In genomic region chr16:83011101-83011720, GRCh38 we compare ENCODE assay signal across 20 cellular contexts.
A peak's percentile ranks its signal among the peaks of the same experiment; 100 is the strongest.
DNase-seq lines count a peak whose midpoint lies in the region; ATAC-seq, FAIRE-seq and TF ChIP-seq lines count a peak whose summit lies in the region.
"Had no signal": no experiment of that assay in that cellular context is flagged by ENCODE, and none has a peak within 500 bp of the region (broad histone marks: within the 10 kb centered on the region; RNA-seq: fewer than 3 reads in every experiment).

No MANE protein-coding gene starts in this region.

- no peak for TF ChIP-seq RAD21 in K562 (CRISPR knock-in tag; conservative IDR thresholded peaks at IDR 0.05 in 1 of 2, IDR thresholded peaks at IDR 0.05 in 1 of 2)

- BruUV-seq in K562 (replicated peaks; lab: Mats Ljungman, UMichigan), result no TSS peak

- WGBS in K562 (ENCODE audit: insufficient coverage, low coverage, missing lambda C conversion rate), result 0% methylated on average over 8 of the region's 8 CpGs

- H2AFZ ChIP-seq in K562 (ENCODE audit: low read depth, low read length) (no peak overlapping the region), osteoblast (ENCODE audit: low read length) (peak overlapping the region; percentile 7)

- no peak for TF ChIP-seq POLR2A in K562 (conservative IDR thresholded peaks at IDR 0.05)

- H3K4me3 ChIP-seq in BLaER1 (no peak overlapping the region), K562 (no peak overlapping the region), osteoblast (ENCODE audit: insufficient read depth, low read length) (no peak overlapping the region)
- H3K4me3 ChIP-seq: Peyer's patch, SK-N-MC had no signal

- no peaks in the 10 kb centered on the region for H3K9me1 ChIP-seq in K562 (ENCODE audit: control insufficient read depth, insufficient read depth, low read length)

- H4K20me1 ChIP-seq in BLaER1, result no peaks in the 10 kb centered on the region
- H4K20me1 ChIP-seq in K562 (replicated peaks; ENCODE audit: control insufficient read depth, insufficient read depth, low read length), result no peaks in the 10 kb centered on the region
- H4K20me1 ChIP-seq in osteoblast (ENCODE audit: insufficient read depth, low read length), result no peaks in the 10 kb centered on the region

- H3K27me3 ChIP-seq in BLaER1 (no peaks in the 10 kb centered on the region), K562 (ENCODE audit: control insufficient read depth in 2 of 2, insufficient read depth in 2 of 2, low read length in 2 of 2) (no peaks in the 10 kb centered on the region), osteoblast (ENCODE audit: insufficient read depth, low read length) (no peaks in the 10 kb centered on the region)
- H3K27me3 ChIP-seq: Peyer's patch had no signal

- intact Hi-C loops in K562 (cut with micrococcal nuclease), result no loop called here

- no peak for DNase-seq in K562 (ENCODE audit: extremely low read depth in 1 of 4, low spot score in 3 of 4)
- no peak for DNase-seq in osteoblast (ENCODE audit: insufficient read length, low spot score, missing footprints)
- DNase-seq in NCI-H524 (lab: John Stamatoyannopoulos, UW), result no peak
- DNase-seq in activated CD4-positive, alpha-beta T cell treated with anti-CD3 and anti-CD28 coated beads, Interleukin-2, amount 50 U/mL, for 1 hour, result no peak
- DNase-seq in HT-29 (ENCODE audit: low spot score), result no peak
- DNase-seq: C1 segment of cervical spinal cord, DND-41, GDM1, H7, KG1, NCI-H1048, NCI-H510A treated with DMSO at 0.1 percent for 48 hours, Peyer's patch, Right ventricle myocardium superior had no signal

- H3K4me1 ChIP-seq in BLaER1 (peaks cover 5% of the 10 kb centered on the region; the same call in 1 of the 2 replicates), K562 (replicated peaks in 1 of 2; ENCODE audit: control insufficient read depth in 2 of 2, insufficient read depth in 2 of 2, low read length in 2 of 2) (no peaks in the 10 kb centered on the region), osteoblast (ENCODE audit: insufficient read depth, low read length) (peaks cover 23% of the 10 kb centered on the region)
- H3K4me1 ChIP-seq: Peyer's patch had no signal

- CTCF ChIA-PET in K562 (lab: Yijun Ruan, JAX; ENCODE audit: low intra/inter-chr PET ratio), result no interaction called here

- no peaks in the 10 kb centered on the region for H3K36me3 ChIP-seq in BLaER1
- H3K36me3 ChIP-seq in K562 (ENCODE audit: control insufficient read depth, insufficient read depth, low read length), result no peaks in the 10 kb centered on the region
- H3K36me3 ChIP-seq in osteoblast (ENCODE audit: insufficient read depth, low read length), result no peaks in the 10 kb centered on the region
- H3K36me3 ChIP-seq: Peyer's patch had no signal

- in situ Hi-C loops in K562 (cut with MboI), result no loop called here

- no peak for TF ChIP-seq EP300 in K562 (IDR thresholded peaks at IDR 0.05; ENCODE audit: low read length)

- POLR2A ChIA-PET in K562 (lab: Yijun Ruan, JAX), result no interaction called here

- TF ChIP-seq CTCF in K562 (IDR thresholded peaks at IDR 0.05 in 2 of 3, conservative IDR thresholded peaks at IDR 0.05 in 1 of 3; ENCODE audit: insufficient read depth in 2 of 3, low read depth in 1 of 3, low read length in 3 of 3) (no peak), osteoblast (IDR thresholded peaks at IDR 0.05; ENCODE audit: extremely low read depth, low read depth, low read length) (no peak)

- H3K9ac ChIP-seq in BLaER1 (no peak overlapping the region), K562 (ENCODE audit: insufficient read depth in 1 of 2, low read depth in 2 of 2, low read length in 2 of 2) (no peak overlapping the region)

- H3K4me2 ChIP-seq in BLaER1 (peak overlapping the region; percentile 3; the same call in 1 of the 2 replicates), K562 (ENCODE audit: insufficient read depth, low read length) (no peak overlapping the region), osteoblast (ENCODE audit: insufficient read depth, low read length) (peak overlapping the region; percentile 76)

- H3K9me3 ChIP-seq in BLaER1 (no peaks in the 10 kb centered on the region), K562 (replicated peaks; ENCODE audit: control insufficient read depth, insufficient read depth, low read depth, low read length) (no peaks in the 10 kb centered on the region), osteoblast (ENCODE audit: low read depth, low read length) (no peaks in the 10 kb centered on the region)
- H3K9me3 ChIP-seq: Peyer's patch had no signal

- H3K27ac ChIP-seq in BLaER1 (no peak overlapping the region), K562 (ENCODE audit: extremely low read depth, low read depth, low read length) (no peak overlapping the region), osteoblast (ENCODE audit: low read depth, low read length) (peak overlapping the region; percentile 63)
- H3K27ac ChIP-seq: Peyer's patch, SK-N-MC had no signal

- ATAC-seq in HG02588 (IDR thresholded peaks at IDR 0.05; ENCODE audit: unreplicated experiment) (peak; percentile 46), K562 (no peak), HG03280 (IDR thresholded peaks at IDR 0.05; ENCODE audit: unreplicated experiment) (no peak)

- no peak for FAIRE-seq in K562 (lab: Jason Lieb, UNC)
- FAIRE-seq: GM12892, GM19239 had no signal

- H3K79me2 ChIP-seq in K562 (ENCODE audit: control insufficient read depth, insufficient read depth, low read length) (no peaks in the 10 kb centered on the region), osteoblast (ENCODE audit: insufficient read depth, low read length) (peaks cover 2% of the 10 kb centered on the region)

TF ChIP-seq in K562, 482 proteins besides CTCF, POLR2A, EP300 and RAD21:
- no peak for TF ChIP-seq HCFC1 (IDR thresholded peaks at IDR 0.05; ENCODE audit: low read depth, low read length)
- TF ChIP-seq L3MBTL2 (IDR thresholded peaks at IDR 0.05), result no peak
- TF ChIP-seq ZNF140 (CRISPR knock-in tag; IDR thresholded peaks at IDR 0.05), result no peak
- peak; percentile 67 for TF ChIP-seq ATF3 (IDR thresholded peaks at IDR 0.05)
- TF ChIP-seq ATF3 (CRISPR knock-in tag; conservative IDR thresholded peaks at IDR 0.05), result no peak
- no peak for TF ChIP-seq ATF1 (CRISPR knock-in tag; IDR thresholded peaks at IDR 0.05)
- TF ChIP-seq ATF1 (tag; IDR thresholded peaks at IDR 0.05), result peak; percentile 39; the same call in 1 of the 2 replicates
- no peak for TF ChIP-seq KLF6 (CRISPR knock-in tag; IDR thresholded peaks at IDR 0.05; ENCODE audit: borderline replicate concordance)
- no peak for TF ChIP-seq ELF4 (CRISPR knock-in tag; IDR thresholded peaks at IDR 0.05)
- TF ChIP-seq POLR2G (IDR thresholded peaks at IDR 0.05; ENCODE audit: low read depth, low read length), result no peak
- no peak for TF ChIP-seq POLR3A (IDR thresholded peaks at IDR 0.05; ENCODE audit: borderline replicate concordance, extremely low read depth, insufficient read depth, insufficient read length)
- peak; percentile 35; the same call in 1 of the 2 replicates for TF ChIP-seq JUND (IDR thresholded peaks at IDR 0.05; ENCODE audit: borderline replicate concordance, low read depth, low read length)
- peak; percentile 53; the same call in 1 of the 3 replicates for TF ChIP-seq JUND (tag; IDR thresholded peaks at IDR 0.05; ENCODE audit: borderline replicate concordance, low read depth, low read length)
- TF ChIP-seq PHB2 (IDR thresholded peaks at IDR 0.05; ENCODE audit: low read depth), result no peak
- no peak for TF ChIP-seq THRB (CRISPR knock-in tag; conservative IDR thresholded peaks at IDR 0.05)
- peak; percentile 43; the same call in 1 of the 2 replicates for TF ChIP-seq ATF7 (IDR thresholded peaks at IDR 0.05)
- TF ChIP-seq PYGO2 (tag; IDR thresholded peaks at IDR 0.05), result no peak
- peak; percentile 75; the same call in 1 of the 2 replicates for TF ChIP-seq JUNB (CRISPR knock-in tag; conservative IDR thresholded peaks at IDR 0.05)
- TF ChIP-seq SP2 (IDR thresholded peaks at IDR 0.05; ENCODE audit: extremely low read depth, low read depth, low read length, poor library complexity, severe bottlenecking), result no peak
- no peak for TF ChIP-seq NR2C2 (CRISPR knock-in tag; IDR thresholded peaks at IDR 0.05)
- TF ChIP-seq NR2C2 (tag; IDR thresholded peaks at IDR 0.05), result no peak
